Comparison of ENCODE assay signal across 22 cellular contexts in genomic region chr12:65803253-65803652, GRCh38. TPM values are rescaled to one million over a fixed set of nuclear protein-coding genes. Genes with fewer than 3 reads are reported as not detected.
"Had no signal": no experiment of that assay in that cellular context is flagged by ENCODE, and none has a peak within 500 bp of the region (broad histone marks: within the 10 kb centered on the region; RNA-seq: fewer than 3 reads in every experiment).

No MANE protein-coding gene starts in this region.

- H3K27me3 ChIP-seq: neural progenitor cell, testis, transverse colon had no signal

- H3K4me3 ChIP-seq: neural progenitor cell, spleen, testis, transverse colon had no signal

- FAIRE-seq: bronchial epithelial cell, frontal cortex, islet of Langerhans had no signal

- H3K4me2 ChIP-seq: neural progenitor cell had no signal

- H2AFZ ChIP-seq: neural progenitor cell had no signal

- H3K36me3 ChIP-seq: neural progenitor cell, spleen, transverse colon had no signal

- H3K9me3 ChIP-seq: spleen, testis, transverse colon had no signal

- H3K27ac ChIP-seq: neural progenitor cell, spleen, testis, transverse colon had no signal

- DNase-seq: activated B cell treated with CpG ODN at 0.5 μM for 24 hours; activated CD4-positive, alpha-beta T cell treated with anti-CD3 and anti-CD28 coated beads, Interleukin-2, amount 50 U/mL, for 1 hour; activated CD8-positive, alpha-beta memory T cell treated with anti-CD3 and anti-CD28 coated beads, Interleukin-2, amount 10 ng/mL, durations not matched to agents 7 days and 5 days; activated CD8-positive, alpha-beta T cell treated with anti-CD3 and anti-CD28 coated beads for 36 hours; activated T-cell treated with anti-CD3 and anti-CD28 coated beads, Interleukin-2, amount 50 U/mL, for 48 hours; endodermal cell; glutamatergic neuron; left cardiac atrium; natural killer cell; occipital lobe; right cardiac atrium; spleen; stimulated activated naive CD4-positive, alpha-beta T cell treated with Interleukin-2 at 50 U/mL for 16 hours; T-helper 2 cell; testis; transverse colon had no signal

- H3K9ac ChIP-seq: neural progenitor cell had no signal

- H3K4me1 ChIP-seq: spleen, testis, transverse colon had no signal

RNA-seq across cellular contexts. Expression of gene HMGA2, which starts 21.0 kb away (rescaled TPM):
- total RNA-seq: activated B cell treated with CpG ODN at 0.5 μM for 24 hours; activated CD8-positive, alpha-beta memory T cell treated with anti-CD3 and anti-CD28 coated beads, Interleukin-2, amount 10 ng/mL, durations not matched to agents 7 days and 5 days; activated CD8-positive, alpha-beta T cell treated with anti-CD3 and anti-CD28 coated beads for 36 hours; activated T-helper 2 cell treated with anti-CD3 and anti-CD28 coated beads, Interferon-gamma antibody, Interleukin-2, Interleukin-4, amounts not matched to agents 10 μg/mL and 5 μg/mL and 100 μg/mL, durations not matched to agents 14 hours and 24 hours and 36 hours; right cardiac atrium had no signal
- polyA plus RNA-seq: liver had no signal
